Comparison of ENCODE assay signal across 1 cellular context in genomic region chr19:12464139-12464538, GRCh38. TPM values are rescaled to one million over a fixed set of nuclear protein-coding genes. Genes with fewer than 3 reads are reported as not detected.
"Had no signal": no experiment of that assay in that cellular context is flagged by ENCODE, and none has a peak within 500 bp of the region (broad histone marks: within the 10 kb centered on the region; RNA-seq: fewer than 3 reads in every experiment).

No MANE protein-coding gene starts in this region.

RNA-seq across cellular contexts. Expression of gene ZNF709, which starts 20.5 kb away (rescaled TPM):
- total RNA-seq: HT1080 had no signal
